ENCODE assay signal across 8 cellular contexts in genomic region chr7:36287371-36288241, GRCh38.
DNase-seq lines count a peak whose midpoint lies in the region; ATAC-seq and TF ChIP-seq lines count a peak whose summit lies in the region.

No MANE protein-coding gene starts in this region.

- no peak for TF ChIP-seq CTCF in mucosa of descending colon (IDR thresholded peaks at IDR 0.05)

- intact Hi-C loops in mucosa of descending colon (cut with DNase I, micrococcal nuclease): no loop called here

- in situ Hi-C loops in KBM-7 (cut with MboI; ENCODE audit: low pct_unique_long_range_greater_than_20kb, low sequenced_read_pairs): no loop called here

- H3K36me3 ChIP-seq in mucosa of descending colon (ENCODE audit: low read depth): no peaks in the 10 kb centered on the region

- H3K4me3 ChIP-seq in mucosa of descending colon: no peak overlapping the region

- ATAC-seq in mucosa of descending colon: peak; percentile 72
- no peak for ATAC-seq in GM18519 (IDR thresholded peaks at IDR 0.05; ENCODE audit: low FRiP score, unreplicated experiment)

- peaks cover 36% of the 10 kb centered on the region for H3K4me1 ChIP-seq in mucosa of descending colon (ENCODE audit: low read depth)

- DNase-seq in activated T-cell treated with anti-CD3 and anti-CD28 coated beads for 48 hours (ENCODE audit: low read depth): peak; percentile 37
- no peak for DNase-seq in activated T-cell treated with anti-CD3 and anti-CD28 coated beads for 4 hours
- peak; percentile 61 for DNase-seq in KBM-7
- peak; percentile 48 to 61 for DNase-seq in activated CD4-positive, alpha-beta T cell treated with anti-CD3 and anti-CD28 coated beads, Interleukin-2, amount 50 U/mL, for 48 hours
- DNase-seq in mucosa of descending colon: peak; percentile 57 to 61 (median 61)
- DNase-seq in NCI-H1694 (lab: John Stamatoyannopoulos, UW): no peak
- DNase-seq in AML-193 (lab: John Stamatoyannopoulos, UW): no peak

- H3K9me3 ChIP-seq in mucosa of descending colon: no peaks in the 10 kb centered on the region

Comparison
In these comparisons a context has a peak if more than half of its experiments do, and no peak if none do; other contexts are left out.
1. DNase-seq: peak in activated T-cell treated with anti-CD3 and anti-CD28 coated beads for 48 hours (single experiment), KBM-7 (single experiment), activated CD4-positive, alpha-beta T cell treated with anti-CD3 and anti-CD28 coated beads, Interleukin-2, amount 50 U/mL, for 48 hours (2 of 2) and mucosa of descending colon (3 of 3); none in activated T-cell treated with anti-CD3 and anti-CD28 coated beads for 4 hours (single experiment), NCI-H1694 (single experiment) and AML-193 (0 of 2).